In genomic region chr10:78165617-78166016, GRCh38 we compare ENCODE assay signal across 11 cellular contexts.
DNase-seq lines count a peak whose midpoint lies in the region; TF ChIP-seq lines count a peak whose summit lies in the region.
"Had no signal": no experiment of that assay in that cellular context is flagged by ENCODE, and none has a peak within 500 bp of the region (broad histone marks: within the 10 kb centered on the region; RNA-seq: fewer than 3 reads in every experiment).

No MANE protein-coding gene starts in this region.

- H3K79me1 ChIP-seq in trophoblast cell (ENCODE audit: low read length): no peaks in the 10 kb centered on the region

- no peak overlapping the region for H3K4ac ChIP-seq in trophoblast cell (ENCODE audit: low read depth, low read length)

- H3K4me2 ChIP-seq in trophoblast cell (ENCODE audit: low read length): no peak overlapping the region

- no peak overlapping the region for H2BK12ac ChIP-seq in trophoblast cell (ENCODE audit: low read length)

- H2AFZ ChIP-seq in trophoblast cell (ENCODE audit: insufficient read depth, low read length, poor library complexity): no peak overlapping the region

- no peak overlapping the region for H3K27ac ChIP-seq in trophoblast cell (ENCODE audit: low read depth, low read length)

- peaks cover 15% of the 10 kb centered on the region for H3K4me1 Mint-ChIP-seq in HFFc6 (ENCODE audit: low read depth)
- H3K4me1 Mint-ChIP-seq: stimulated activated naive CD8-positive, alpha-beta T cell treated with anti-CD3 and anti-CD28 coated beads, Interleukin-15, amount 100 ng/mL, for 72 hours had no signal

- WGBS in trophoblast cell (ENCODE audit: extremely low coverage, insufficient coverage, insufficient read length): no CpG with 5 or more reads among the region's 3 CpGs

- no peaks in the 10 kb centered on the region for H3K36me3 Mint-ChIP-seq in HFFc6 (ENCODE audit: low read depth)

- H4K91ac ChIP-seq in trophoblast cell (ENCODE audit: low read depth, low read length): no peak overlapping the region

- no peak overlapping the region for H3K4me3 Mint-ChIP-seq in HFFc6
- H3K4me3 Mint-ChIP-seq: stimulated activated naive CD8-positive, alpha-beta T cell treated with anti-CD3 and anti-CD28 coated beads, Interleukin-15, amount 100 ng/mL, for 72 hours had no signal

- DNase-seq in ACHN (peak; percentile 36), HFFc6 (no peak), NCI-H748 treated with DMSO at 0.1 percent for 48 hours (lab: John Stamatoyannopoulos, UW) (peak; percentile 35), iPS DF 4.7 (ENCODE audit: extremely low read depth, low spot score) (peak; percentile 44), GM20000 (ENCODE audit: low spot score) (no peak), trophoblast cell (no peak)
- no peak for DNase-seq in activated T-cell treated with anti-CD3 and anti-CD28 coated beads, Interleukin-2, amount 50 U/mL, for 48 hours
- no peak for DNase-seq in stimulated activated CD4-positive, alpha-beta T cell treated with anti-CD3 and anti-CD28 coated beads, Interleukin-4, amount 100 ng/mL, for 24 hours
- DNase-seq: activated CD8-positive, alpha-beta memory T cell treated with anti-CD3 and anti-CD28 coated beads, Interleukin-2, amount 50 U/mL, for 48 hours; stimulated activated naive CD8-positive, alpha-beta T cell treated with anti-CD3 and anti-CD28 coated beads, Interleukin-15, amount 100 ng/mL, for 72 hours had no signal

- no peaks in the 10 kb centered on the region for H3K27me3 ChIP-seq in trophoblast cell (ENCODE audit: insufficient read depth, low read length)

- H2AK5ac ChIP-seq in trophoblast cell (ENCODE audit: low read length): no peak overlapping the region

- H3K14ac ChIP-seq in trophoblast cell (ENCODE audit: low read length): no peak overlapping the region

- H3K27ac Mint-ChIP-seq in HFFc6: no peak overlapping the region
- H3K27ac Mint-ChIP-seq: stimulated activated naive CD8-positive, alpha-beta T cell treated with anti-CD3 and anti-CD28 coated beads, Interleukin-15, amount 100 ng/mL, for 72 hours had no signal

- H4K8ac ChIP-seq in trophoblast cell (ENCODE audit: low read depth, low read length): no peak overlapping the region

- H3K79me2 ChIP-seq in trophoblast cell (ENCODE audit: control insufficient read depth, insufficient read depth, low read length, poor library complexity): no peaks in the 10 kb centered on the region

- no peak overlapping the region for H3K4me3 ChIP-seq in trophoblast cell (ENCODE audit: low read depth, low read length)
- H3K4me3 ChIP-seq: mucosa of descending colon had no signal

- H2BK5ac ChIP-seq in trophoblast cell (ENCODE audit: low read depth, low read length, poor library complexity): no peak overlapping the region

- H3K23ac ChIP-seq in trophoblast cell (ENCODE audit: low read length): no peak overlapping the region

- H3K4me1 ChIP-seq in trophoblast cell (ENCODE audit: control insufficient read depth in 1 of 2, insufficient read depth in 2 of 2, low read length in 2 of 2): no peaks in the 10 kb centered on the region

- H3K9me3 Mint-ChIP-seq in HFFc6: no peaks in the 10 kb centered on the region

- TF ChIP-seq CTCF in HFFc6 (IDR thresholded peaks at IDR 0.05) (peak; percentile 57; the same call in 1 of the 2 replicates), GM20000 (IDR thresholded peaks at IDR 0.05; ENCODE audit: extremely low read depth, missing control alignments) (no peak)

- no peaks in the 10 kb centered on the region for H3K36me3 ChIP-seq in trophoblast cell (ENCODE audit: control insufficient read depth in 1 of 2, insufficient read depth in 2 of 2, low read length in 2 of 2)

- no peak overlapping the region for H4K12ac ChIP-seq in trophoblast cell (ENCODE audit: low read depth, low read length)

- in situ Hi-C loops in ACHN (cut with HindIII; ENCODE audit: low pct_ligation_motif_present, low pct_unique_long_range_greater_than_20kb, low sequenced_read_pairs): no loop called here

- peaks cover 17% of the 10 kb centered on the region for H3K27me3 Mint-ChIP-seq in HFFc6 (ENCODE audit: insufficient read depth)

- no peak overlapping the region for H3K18ac ChIP-seq in trophoblast cell (ENCODE audit: low read length)

- H2BK120ac ChIP-seq in trophoblast cell (ENCODE audit: insufficient read depth, low read length, poor library complexity): no peak overlapping the region

- peaks cover 4% of the 10 kb centered on the region for H3K9me3 ChIP-seq in trophoblast cell (ENCODE audit: insufficient read depth, low read depth, low read length)
- H3K9me3 ChIP-seq: mucosa of descending colon had no signal

- H3K9ac ChIP-seq in trophoblast cell (ENCODE audit: low read length): no peak overlapping the region

Comparison
In these comparisons a context has a peak if more than half of its experiments do, and no peak if none do; other contexts are left out.
1. DNase-seq: peak in ACHN (single experiment), NCI-H748 treated with DMSO at 0.1 percent for 48 hours (single experiment) and iPS DF 4.7 (single experiment); none in HFFc6 (single experiment), GM20000 (single experiment), activated T-cell treated with anti-CD3 and anti-CD28 coated beads, Interleukin-2, amount 50 U/mL, for 48 hours (0 of 2), trophoblast cell (0 of 2) and stimulated activated CD4-positive, alpha-beta T cell treated with anti-CD3 and anti-CD28 coated beads, Interleukin-4, amount 100 ng/mL, for 24 hours (single experiment).